Comparison of ENCODE assay signal across 18 cellular contexts in genomic region chr12:56574210-56574609, GRCh38. TPM values are rescaled to one million over a fixed set of nuclear protein-coding genes. Genes with fewer than 3 reads are reported as not detected.
DNase-seq lines count a peak whose midpoint lies in the region; ATAC-seq and TF ChIP-seq lines count a peak whose summit lies in the region.
"Had no signal": no experiment of that assay in that cellular context is flagged by ENCODE, and none has a peak within 500 bp of the region (broad histone marks: within the 10 kb centered on the region; RNA-seq: fewer than 3 reads in every experiment).

No MANE protein-coding gene starts in this region.

- H3K4me1 Mint-ChIP-seq in HFFc6 (ENCODE audit: low read depth) = peaks cover 24% of the 10 kb centered on the region

- CTCF ChIA-PET in A673 (lab: Charles Lee) = interaction anchor here (0.6 to 2.1 kb wide), 2 partner anchors 53 to 60 kb away, joined by 4 to 26 read pairs; partner anchors contain the start of gene RBMS2

- H3K4me3 ChIP-seq in A673 (ENCODE audit: low read depth, low read length, poor library complexity, severe bottlenecking) (no peak overlapping the region), RWPE2 (ENCODE audit: severe bottlenecking) (no peak overlapping the region), cardiac fibroblast (replicated peaks in 1 of 2; ENCODE audit: low read depth in 2 of 2, low read length in 2 of 2) (no peak overlapping the region)
- H3K4me3 ChIP-seq: cardiac muscle cell had no signal

- no peak overlapping the region for H3K27ac ChIP-seq in A673 (ENCODE audit: low read depth, low read length, poor library complexity, severe bottlenecking)
- H3K27ac ChIP-seq in RWPE2 (ENCODE audit: poor library complexity, severe bottlenecking) = peak overlapping the region; percentile 68
- H3K27ac ChIP-seq: cardiac muscle cell had no signal

- BruUV-seq in A673 (replicated peaks; lab: Mats Ljungman, UMichigan) = no TSS peak

- H3K27me3 ChIP-seq in A673 (replicated peaks; ENCODE audit: insufficient read depth, low read depth, low read length, poor library complexity) (no peaks in the 10 kb centered on the region), RWPE2 (ENCODE audit: insufficient read depth, poor library complexity, severe bottlenecking) (no peaks in the 10 kb centered on the region)
- H3K27me3 ChIP-seq: cardiac muscle cell had no signal

- no peak for TF ChIP-seq CTCF in A673 (conservative IDR thresholded peaks at IDR 0.05; ENCODE audit: low read depth, low read length)
- TF ChIP-seq CTCF in HFFc6 (IDR thresholded peaks at IDR 0.05) = no peak
- TF ChIP-seq CTCF in RWPE2 (IDR thresholded peaks at IDR 0.05; ENCODE audit: poor library complexity, severe bottlenecking) = no peak
- TF ChIP-seq CTCF in cardiac fibroblast (IDR thresholded peaks at IDR 0.05; ENCODE audit: low read depth, low read length) = no peak

- DNase-seq in A673 (ENCODE audit: low spot score) (peak; percentile 47), HFFc6 (peak; percentile 58), RWPE2 (ENCODE audit: low spot score) (no peak), cardiac fibroblast (ENCODE audit: low read depth in 2 of 2) (peak; percentile 81 to 83), KG1 (lab: John Stamatoyannopoulos, UW) (no peak), DMS 273 (lab: John Stamatoyannopoulos, UW; ENCODE audit: unreplicated experiment) (no peak), NCI-H1436 (lab: John Stamatoyannopoulos, UW) (no peak)
- DNase-seq: activated CD4-positive, CD25-positive, alpha-beta regulatory T cell; activated CD8-positive, alpha-beta memory T cell treated with anti-CD3 and anti-CD28 coated beads, Interleukin-2, amount 50 U/mL, for 48 hours; activated naive CD4-positive, alpha-beta T cell treated with Interleukin-2 at 50 U/mL for 16 hours; effector memory CD4-positive, alpha-beta T cell; H7; left cardiac atrium; NCI-H2081 treated with DMSO at 0.1 percent for 48 hours; stimulated activated CD4-positive, alpha-beta T cell treated with anti-CD3 and anti-CD28 coated beads, Interleukin-2, amount 100 ng/mL, for 24 hours had no signal

- peaks cover 10% of the 10 kb centered on the region for H3K36me3 Mint-ChIP-seq in HFFc6 (ENCODE audit: low read depth)

- peak overlapping the region; percentile 83 for H3K27ac Mint-ChIP-seq in HFFc6

- POLR2A ChIA-PET in A673 (lab: Charles Lee; ENCODE audit: low non-redundant PET) = no interaction called here

- peaks cover 2% of the 10 kb centered on the region for H3K27me3 Mint-ChIP-seq in HFFc6 (ENCODE audit: insufficient read depth)

- H3K36me3 ChIP-seq in A673 (ENCODE audit: insufficient read depth, low read length, poor library complexity, severe bottlenecking) = no peaks in the 10 kb centered on the region
- peaks cover 84% of the 10 kb centered on the region for H3K36me3 ChIP-seq in RWPE2 (ENCODE audit: low read depth)

- peak; percentile 24; the same call in 1 of the 3 replicates for ATAC-seq in RWPE2 (ENCODE audit: low read depth)
- no peak for ATAC-seq in activated CD4-positive, CD25-positive, alpha-beta regulatory T cell treated with anti-CD3 and anti-CD28 coated beads, Interleukin-2, amount 50 U/mL, for 24 hours
- ATAC-seq: left cardiac atrium, sciatic nerve had no signal

- H3K9me3 ChIP-seq in A673 (ENCODE audit: low read depth, low read length, poor library complexity, severe bottlenecking) = no peaks in the 10 kb centered on the region
- no peaks in the 10 kb centered on the region for H3K9me3 ChIP-seq in RWPE2 (ENCODE audit: severe bottlenecking)

- H3K9me3 Mint-ChIP-seq in HFFc6 = no peaks in the 10 kb centered on the region

- H3K4me1 ChIP-seq in A673 (ENCODE audit: insufficient read depth, low read length, poor library complexity, severe bottlenecking) (no peaks in the 10 kb centered on the region), RWPE2 (ENCODE audit: insufficient read depth, poor library complexity, severe bottlenecking) (peaks cover 21% of the 10 kb centered on the region)

- intact Hi-C loops in A673 (cut with micrococcal nuclease; ENCODE audit: unreplicated experiment) = loop anchor here (5.0 kb wide), 1 partner anchor 62 kb away; no protein-coding TSS in a partner anchor

- H3K4me3 Mint-ChIP-seq in HFFc6 = no peak overlapping the region

RNA-seq across cellular contexts. Expression of gene RBMS2, which starts 52.6 kb away (rescaled TPM):
- 29.7 and 37.5 TPM in 2 replicates for total RNA-seq in A673 (2021)
- total RNA-seq in HFFc6 (2021; fragmentation: NEBNext Ultra II Directional; extraction: Animal tissue kit (Norgen Biotek cat#: 25700)) = 10 to 100 TPM; 77.0 to 83.2 (median 81.7) TPM

RNA-seq across cellular contexts. Expression of gene BAZ2A, which starts 55.9 kb away (rescaled TPM):
- 126 and 139 TPM in 2 replicates for total RNA-seq in A673 (2021)
- 10 to 100 TPM; 54.2 to 60.4 (median 57.3) TPM for total RNA-seq in HFFc6 (2021; fragmentation: NEBNext Ultra II Directional; extraction: Animal tissue kit (Norgen Biotek cat#: 25700))

Comparison
In these comparisons a context has a peak if more than half of its experiments do, and no peak if none do; other contexts are left out.
1. DNase-seq: peak in A673 (single experiment), HFFc6 (single experiment) and cardiac fibroblast (2 of 2); none in RWPE2 (single experiment), KG1 (single experiment), DMS 273 (single experiment) and NCI-H1436 (single experiment).